ENCODE assay signal across 2 cellular contexts in the genomic region with DNA sequence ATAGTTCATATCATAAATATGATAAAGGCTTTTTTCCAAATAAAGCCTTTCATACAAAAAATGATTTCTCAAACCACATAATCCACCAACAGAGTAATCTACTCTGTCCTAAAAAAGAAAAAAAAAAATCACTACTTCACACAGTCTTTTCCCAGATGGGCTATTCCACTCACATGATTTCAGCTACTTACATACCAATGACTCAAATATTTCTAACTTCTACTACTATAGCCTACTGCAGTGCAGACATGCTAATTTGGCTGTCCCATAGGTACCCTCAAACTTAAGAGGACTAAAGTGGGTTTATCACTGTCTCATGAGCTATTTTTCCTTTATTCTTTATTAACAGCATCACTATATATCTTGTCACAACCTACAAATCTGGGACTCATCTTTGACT.
TF ChIP-seq lines count a peak whose summit lies in the region.

No MANE protein-coding gene starts in this region.

TF ChIP-seq in SK-N-SH treated with all-trans-retinoic acid at 6 μM for 48 hours, 23 proteins besides CTCF, POLR2A, EP300 and RAD21 (continued from another document):
- TF ChIP-seq, protein P1, sequence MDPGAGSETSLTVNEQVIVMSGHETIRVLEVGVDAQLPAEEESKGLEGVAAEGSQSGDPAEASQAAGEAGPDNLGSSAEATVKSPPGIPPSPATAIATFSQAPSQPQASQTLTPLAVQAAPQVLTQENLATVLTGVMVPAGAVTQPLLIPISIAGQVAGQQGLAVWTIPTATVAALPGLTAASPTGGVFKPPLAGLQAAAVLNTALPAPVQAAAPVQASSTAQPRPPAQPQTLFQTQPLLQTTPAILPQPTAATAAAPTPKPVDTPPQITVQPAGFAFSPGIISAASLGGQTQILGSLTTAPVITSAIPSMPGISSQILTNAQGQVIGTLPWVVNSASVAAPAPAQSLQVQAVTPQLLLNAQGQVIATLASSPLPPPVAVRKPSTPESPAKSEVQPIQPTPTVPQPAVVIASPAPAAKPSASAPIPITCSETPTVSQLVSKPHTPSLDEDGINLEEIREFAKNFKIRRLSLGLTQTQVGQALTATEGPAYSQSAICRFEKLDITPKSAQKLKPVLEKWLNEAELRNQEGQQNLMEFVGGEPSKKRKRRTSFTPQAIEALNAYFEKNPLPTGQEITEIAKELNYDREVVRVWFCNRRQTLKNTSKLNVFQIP (CRISPR knock-in tag; IDR thresholded peaks at IDR 0.05; ENCODE audit: borderline replicate concordance, low read depth): no peak
- TF ChIP-seq TCF4 (CRISPR knock-in tag; IDR thresholded peaks at IDR 0.05; ENCODE audit: borderline replicate concordance): no peak
- TF ChIP-seq, protein P2, sequence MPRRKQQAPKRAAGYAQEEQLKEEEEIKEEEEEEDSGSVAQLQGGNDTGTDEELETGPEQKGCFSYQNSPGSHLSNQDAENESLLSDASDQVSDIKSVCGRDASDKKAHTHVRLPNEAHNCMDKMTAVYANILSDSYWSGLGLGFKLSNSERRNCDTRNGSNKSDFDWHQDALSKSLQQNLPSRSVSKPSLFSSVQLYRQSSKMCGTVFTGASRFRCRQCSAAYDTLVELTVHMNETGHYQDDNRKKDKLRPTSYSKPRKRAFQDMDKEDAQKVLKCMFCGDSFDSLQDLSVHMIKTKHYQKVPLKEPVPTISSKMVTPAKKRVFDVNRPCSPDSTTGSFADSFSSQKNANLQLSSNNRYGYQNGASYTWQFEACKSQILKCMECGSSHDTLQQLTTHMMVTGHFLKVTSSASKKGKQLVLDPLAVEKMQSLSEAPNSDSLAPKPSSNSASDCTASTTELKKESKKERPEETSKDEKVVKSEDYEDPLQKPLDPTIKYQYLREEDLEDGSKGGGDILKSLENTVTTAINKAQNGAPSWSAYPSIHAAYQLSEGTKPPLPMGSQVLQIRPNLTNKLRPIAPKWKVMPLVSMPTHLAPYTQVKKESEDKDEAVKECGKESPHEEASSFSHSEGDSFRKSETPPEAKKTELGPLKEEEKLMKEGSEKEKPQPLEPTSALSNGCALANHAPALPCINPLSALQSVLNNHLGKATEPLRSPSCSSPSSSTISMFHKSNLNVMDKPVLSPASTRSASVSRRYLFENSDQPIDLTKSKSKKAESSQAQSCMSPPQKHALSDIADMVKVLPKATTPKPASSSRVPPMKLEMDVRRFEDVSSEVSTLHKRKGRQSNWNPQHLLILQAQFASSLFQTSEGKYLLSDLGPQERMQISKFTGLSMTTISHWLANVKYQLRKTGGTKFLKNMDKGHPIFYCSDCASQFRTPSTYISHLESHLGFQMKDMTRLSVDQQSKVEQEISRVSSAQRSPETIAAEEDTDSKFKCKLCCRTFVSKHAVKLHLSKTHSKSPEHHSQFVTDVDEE (CRISPR knock-in tag; IDR thresholded peaks at IDR 0.05): no peak
- no peak for TF ChIP-seq ZFP30 (CRISPR knock-in tag; IDR thresholded peaks at IDR 0.05)
- TF ChIP-seq, protein P3, sequence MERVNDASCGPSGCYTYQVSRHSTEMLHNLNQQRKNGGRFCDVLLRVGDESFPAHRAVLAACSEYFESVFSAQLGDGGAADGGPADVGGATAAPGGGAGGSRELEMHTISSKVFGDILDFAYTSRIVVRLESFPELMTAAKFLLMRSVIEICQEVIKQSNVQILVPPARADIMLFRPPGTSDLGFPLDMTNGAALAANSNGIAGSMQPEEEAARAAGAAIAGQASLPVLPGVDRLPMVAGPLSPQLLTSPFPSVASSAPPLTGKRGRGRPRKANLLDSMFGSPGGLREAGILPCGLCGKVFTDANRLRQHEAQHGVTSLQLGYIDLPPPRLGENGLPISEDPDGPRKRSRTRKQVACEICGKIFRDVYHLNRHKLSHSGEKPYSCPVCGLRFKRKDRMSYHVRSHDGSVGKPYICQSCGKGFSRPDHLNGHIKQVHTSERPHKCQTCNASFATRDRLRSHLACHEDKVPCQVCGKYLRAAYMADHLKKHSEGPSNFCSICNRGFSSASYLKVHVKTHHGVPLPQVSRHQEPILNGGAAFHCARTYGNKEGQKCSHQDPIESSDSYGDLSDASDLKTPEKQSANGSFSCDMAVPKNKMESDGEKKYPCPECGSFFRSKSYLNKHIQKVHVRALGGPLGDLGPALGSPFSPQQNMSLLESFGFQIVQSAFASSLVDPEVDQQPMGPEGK (CRISPR knock-in tag; IDR thresholded peaks at IDR 0.05; ENCODE audit: borderline replicate concordance): no peak
- no peak for TF ChIP-seq ZNF565 (CRISPR knock-in tag; conservative IDR thresholded peaks at IDR 0.05; ENCODE audit: low read depth)
- TF ChIP-seq TOX (CRISPR knock-in tag; IDR thresholded peaks at IDR 0.05; ENCODE audit: borderline replicate concordance): no peak
- no peak; the same call in 1 of the 2 replicates for TF ChIP-seq ZFP3 (CRISPR knock-in tag; IDR thresholded peaks at IDR 0.05)
- TF ChIP-seq, protein P4, sequence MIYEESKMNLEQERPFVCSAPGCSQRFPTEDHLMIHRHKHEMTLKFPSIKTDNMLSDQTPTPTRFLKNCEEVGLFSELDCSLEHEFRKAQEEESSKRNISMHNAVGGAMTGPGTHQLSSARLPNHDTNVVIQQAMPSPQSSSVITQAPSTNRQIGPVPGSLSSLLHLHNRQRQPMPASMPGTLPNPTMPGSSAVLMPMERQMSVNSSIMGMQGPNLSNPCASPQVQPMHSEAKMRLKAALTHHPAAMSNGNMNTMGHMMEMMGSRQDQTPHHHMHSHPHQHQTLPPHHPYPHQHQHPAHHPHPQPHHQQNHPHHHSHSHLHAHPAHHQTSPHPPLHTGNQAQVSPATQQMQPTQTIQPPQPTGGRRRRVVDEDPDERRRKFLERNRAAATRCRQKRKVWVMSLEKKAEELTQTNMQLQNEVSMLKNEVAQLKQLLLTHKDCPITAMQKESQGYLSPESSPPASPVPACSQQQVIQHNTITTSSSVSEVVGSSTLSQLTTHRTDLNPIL (CRISPR knock-in tag; IDR thresholded peaks at IDR 0.05; ENCODE audit: low read depth): no peak

TF ChIP-seq in SK-N-SH, 30 proteins besides CTCF, POLR2A, EP300 and RAD21 (continued from another document):
- TF ChIP-seq, protein P5, sequence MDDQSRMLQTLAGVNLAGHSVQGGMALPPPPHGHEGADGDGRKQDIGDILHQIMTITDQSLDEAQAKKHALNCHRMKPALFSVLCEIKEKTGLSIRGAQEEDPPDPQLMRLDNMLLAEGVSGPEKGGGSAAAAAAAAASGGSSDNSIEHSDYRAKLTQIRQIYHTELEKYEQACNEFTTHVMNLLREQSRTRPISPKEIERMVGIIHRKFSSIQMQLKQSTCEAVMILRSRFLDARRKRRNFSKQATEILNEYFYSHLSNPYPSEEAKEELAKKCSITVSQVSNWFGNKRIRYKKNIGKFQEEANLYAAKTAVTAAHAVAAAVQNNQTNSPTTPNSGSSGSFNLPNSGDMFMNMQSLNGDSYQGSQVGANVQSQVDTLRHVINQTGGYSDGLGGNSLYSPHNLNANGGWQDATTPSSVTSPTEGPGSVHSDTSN (IDR thresholded peaks at IDR 0.05): no peak
- TF ChIP-seq FOSL2 (IDR thresholded peaks at IDR 0.05; ENCODE audit: borderline replicate concordance, low read depth): no peak
- no peak for TF ChIP-seq TCF12 (IDR thresholded peaks at IDR 0.05)
- TF ChIP-seq, protein P6, sequence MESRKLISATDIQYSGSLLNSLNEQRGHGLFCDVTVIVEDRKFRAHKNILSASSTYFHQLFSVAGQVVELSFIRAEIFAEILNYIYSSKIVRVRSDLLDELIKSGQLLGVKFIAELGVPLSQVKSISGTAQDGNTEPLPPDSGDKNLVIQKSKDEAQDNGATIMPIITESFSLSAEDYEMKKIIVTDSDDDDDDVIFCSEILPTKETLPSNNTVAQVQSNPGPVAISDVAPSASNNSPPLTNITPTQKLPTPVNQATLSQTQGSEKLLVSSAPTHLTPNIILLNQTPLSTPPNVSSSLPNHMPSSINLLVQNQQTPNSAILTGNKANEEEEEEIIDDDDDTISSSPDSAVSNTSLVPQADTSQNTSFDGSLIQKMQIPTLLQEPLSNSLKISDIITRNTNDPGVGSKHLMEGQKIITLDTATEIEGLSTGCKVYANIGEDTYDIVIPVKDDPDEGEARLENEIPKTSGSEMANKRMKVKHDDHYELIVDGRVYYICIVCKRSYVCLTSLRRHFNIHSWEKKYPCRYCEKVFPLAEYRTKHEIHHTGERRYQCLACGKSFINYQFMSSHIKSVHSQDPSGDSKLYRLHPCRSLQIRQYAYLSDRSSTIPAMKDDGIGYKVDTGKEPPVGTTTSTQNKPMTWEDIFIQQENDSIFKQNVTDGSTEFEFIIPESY (IDR thresholded peaks at IDR 0.05; ENCODE audit: borderline replicate concordance, low read depth): no peak
- TF ChIP-seq, protein P7, sequence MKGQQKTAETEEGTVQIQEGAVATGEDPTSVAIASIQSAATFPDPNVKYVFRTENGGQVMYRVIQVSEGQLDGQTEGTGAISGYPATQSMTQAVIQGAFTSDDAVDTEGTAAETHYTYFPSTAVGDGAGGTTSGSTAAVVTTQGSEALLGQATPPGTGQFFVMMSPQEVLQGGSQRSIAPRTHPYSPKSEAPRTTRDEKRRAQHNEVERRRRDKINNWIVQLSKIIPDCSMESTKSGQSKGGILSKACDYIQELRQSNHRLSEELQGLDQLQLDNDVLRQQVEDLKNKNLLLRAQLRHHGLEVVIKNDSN (IDR thresholded peaks at IDR 0.05; ENCODE audit: borderline replicate concordance, low read depth): no peak
- no peak for TF ChIP-seq FOXM1 (IDR thresholded peaks at IDR 0.05; ENCODE audit: low read depth)
- no peak for TF ChIP-seq GABPA (IDR thresholded peaks at IDR 0.05; ENCODE audit: low read depth)
- no peak for TF ChIP-seq GATA2 (CRISPR knock-in tag; IDR thresholded peaks at IDR 0.05)
- TF ChIP-seq, protein P8, sequence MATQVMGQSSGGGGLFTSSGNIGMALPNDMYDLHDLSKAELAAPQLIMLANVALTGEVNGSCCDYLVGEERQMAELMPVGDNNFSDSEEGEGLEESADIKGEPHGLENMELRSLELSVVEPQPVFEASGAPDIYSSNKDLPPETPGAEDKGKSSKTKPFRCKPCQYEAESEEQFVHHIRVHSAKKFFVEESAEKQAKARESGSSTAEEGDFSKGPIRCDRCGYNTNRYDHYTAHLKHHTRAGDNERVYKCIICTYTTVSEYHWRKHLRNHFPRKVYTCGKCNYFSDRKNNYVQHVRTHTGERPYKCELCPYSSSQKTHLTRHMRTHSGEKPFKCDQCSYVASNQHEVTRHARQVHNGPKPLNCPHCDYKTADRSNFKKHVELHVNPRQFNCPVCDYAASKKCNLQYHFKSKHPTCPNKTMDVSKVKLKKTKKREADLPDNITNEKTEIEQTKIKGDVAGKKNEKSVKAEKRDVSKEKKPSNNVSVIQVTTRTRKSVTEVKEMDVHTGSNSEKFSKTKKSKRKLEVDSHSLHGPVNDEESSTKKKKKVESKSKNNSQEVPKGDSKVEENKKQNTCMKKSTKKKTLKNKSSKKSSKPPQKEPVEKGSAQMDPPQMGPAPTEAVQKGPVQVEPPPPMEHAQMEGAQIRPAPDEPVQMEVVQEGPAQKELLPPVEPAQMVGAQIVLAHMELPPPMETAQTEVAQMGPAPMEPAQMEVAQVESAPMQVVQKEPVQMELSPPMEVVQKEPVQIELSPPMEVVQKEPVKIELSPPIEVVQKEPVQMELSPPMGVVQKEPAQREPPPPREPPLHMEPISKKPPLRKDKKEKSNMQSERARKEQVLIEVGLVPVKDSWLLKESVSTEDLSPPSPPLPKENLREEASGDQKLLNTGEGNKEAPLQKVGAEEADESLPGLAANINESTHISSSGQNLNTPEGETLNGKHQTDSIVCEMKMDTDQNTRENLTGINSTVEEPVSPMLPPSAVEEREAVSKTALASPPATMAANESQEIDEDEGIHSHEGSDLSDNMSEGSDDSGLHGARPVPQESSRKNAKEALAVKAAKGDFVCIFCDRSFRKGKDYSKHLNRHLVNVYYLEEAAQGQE (IDR thresholded peaks at IDR 0.05; ENCODE audit: low read depth, low read length): no peak
TF ChIP-seq in SK-N-SH: peak in this region for 0.
